In genomic region chr11:127600674-127601073, GRCh38 we compare ENCODE assay signal across 16 cellular contexts.
DNase-seq lines count a peak whose midpoint lies in the region; FAIRE-seq and TF ChIP-seq lines count a peak whose summit lies in the region.
"Had no signal": no experiment of that assay in that cellular context is flagged by ENCODE, and none has a peak within 500 bp of the region (broad histone marks: within the 10 kb centered on the region; RNA-seq: fewer than 3 reads in every experiment).

No MANE protein-coding gene starts in this region.

- H2AK5ac ChIP-seq in H1 (ENCODE audit: low read depth, low read length) = no peak overlapping the region; the same call in 1 of the 2 replicates

- peaks cover 12% of the 10 kb centered on the region for H3K4me1 Mint-ChIP-seq in progenitor cell of endocrine pancreas (ENCODE audit: low read depth)
- H3K4me1 Mint-ChIP-seq: B cell had no signal

- H3K79me2 ChIP-seq in H1 (ENCODE audit: control insufficient read depth in 1 of 2, insufficient read depth in 2 of 2, low read length in 2 of 2) = no peaks in the 10 kb centered on the region

- H3K36me3 ChIP-seq in H1 (ENCODE audit: control insufficient read depth in 2 of 4, insufficient read depth in 4 of 4, low read length in 3 of 4) = no peaks in the 10 kb centered on the region
- H3K36me3 ChIP-seq: BLaER1 treated with 17β-estradiol and CSF1 and Interleukin-3, amounts not matched to agents 10 nM and 100 nM had no signal

- TF ChIP-seq RAD21 in H1 (IDR thresholded peaks at IDR 0.05 in 1 of 2, conservative IDR thresholded peaks at IDR 0.05 in 1 of 2; ENCODE audit: low read depth in 2 of 2, low read length in 2 of 2) = no peak

- no peak overlapping the region for H2BK5ac ChIP-seq in H1 (ENCODE audit: low read depth, low read length)

- CTCF ChIA-PET in H1 (lab: Charles Lee; ENCODE audit: partially characterized antibody) = no interaction called here

- FAIRE-seq in H1 (lab: Jason Lieb, UNC) = no peak
- FAIRE-seq: GM12892, GM18507 had no signal

- H2AFZ ChIP-seq in H1 (ENCODE audit: low read length) = peak overlapping the region; percentile 52; the same call in 1 of the 2 replicates

- H3K4me2 ChIP-seq in H1 (ENCODE audit: insufficient read depth in 1 of 2, low read depth in 2 of 2, low read length in 2 of 2) = no peak overlapping the region
- H3K4me2 ChIP-seq: BLaER1 treated with 17β-estradiol and CSF1 and Interleukin-3, amounts not matched to agents 10 nM and 100 nM had no signal

- H4K8ac ChIP-seq in H1 (ENCODE audit: extremely low read depth, insufficient read depth, low read length) = no peak overlapping the region

- H3K27ac Mint-ChIP-seq in progenitor cell of endocrine pancreas = peak overlapping the region; percentile 90
- H3K27ac Mint-ChIP-seq: B cell; CD8-positive, alpha-beta T cell had no signal

- H3K4me3 Mint-ChIP-seq in progenitor cell of endocrine pancreas (ENCODE audit: low read depth) = no peak overlapping the region
- H3K4me3 Mint-ChIP-seq: B cell; CD8-positive, alpha-beta T cell had no signal

- 0 out of 2 replicates have a peak overlapping the region, but pooled peaks have one; percentile 62 for H2BK20ac ChIP-seq in H1 (ENCODE audit: low read length)

- H3K9me3 Mint-ChIP-seq in progenitor cell of endocrine pancreas (ENCODE audit: low read depth) = no peaks in the 10 kb centered on the region
- H3K9me3 Mint-ChIP-seq: CD8-positive, alpha-beta T cell had no signal

- H4K91ac ChIP-seq in H1 (replicated peaks; ENCODE audit: insufficient read length, low read length) = no peak overlapping the region

- H3K23me2 ChIP-seq in H1 (ENCODE audit: low read depth, low read length) = no peaks in the 10 kb centered on the region

- no peak overlapping the region for H3K4me3 ChIP-seq in H1 (ENCODE audit: extremely low read depth in 1 of 4, insufficient read depth in 2 of 4, low read depth in 3 of 4, low read length in 4 of 4)
- H3K4me3 ChIP-seq: BLaER1 treated with 17β-estradiol and CSF1 and Interleukin-3, amounts not matched to agents 10 nM and 100 nM had no signal

- no peak overlapping the region for H3K56ac ChIP-seq in H1 (replicated peaks; ENCODE audit: insufficient read length, low read depth, low read length)

- no peaks in the 10 kb centered on the region for H4K20me1 ChIP-seq in H1 (replicated peaks in 1 of 2; ENCODE audit: control insufficient read depth in 1 of 2, insufficient read depth in 2 of 2, low read length in 2 of 2)
- H4K20me1 ChIP-seq: BLaER1 treated with 17β-estradiol and CSF1 and Interleukin-3, amounts not matched to agents 10 nM and 100 nM had no signal

- peak overlapping the region; percentile 39; the same call in 1 of the 2 replicates for H3K18ac ChIP-seq in H1 (ENCODE audit: extremely low read depth, low read length)

- TF ChIP-seq EP300 in H1 (IDR thresholded peaks at IDR 0.05; ENCODE audit: borderline replicate concordance in 1 of 2, low read depth in 2 of 2, low read length in 2 of 2) = no peak

- POLR2A ChIA-PET in H1 (lab: Charles Lee; ENCODE audit: partially characterized antibody) = no interaction called here

- H3K27me3 Mint-ChIP-seq in progenitor cell of endocrine pancreas = no peaks in the 10 kb centered on the region
- H3K27me3 Mint-ChIP-seq: B cell had no signal

- no peak overlapping the region for H3K4ac ChIP-seq in H1 (replicated peaks; ENCODE audit: insufficient read length, low read depth, low read length)

- H3K14ac ChIP-seq in H1 (ENCODE audit: insufficient read length) = no peak overlapping the region

- H3K23ac ChIP-seq in H1 (ENCODE audit: insufficient read length) = no peak overlapping the region

- H3K4me1 ChIP-seq in H1 (replicated peaks in 1 of 4; ENCODE audit: control insufficient read depth in 3 of 4, insufficient read depth in 4 of 4, low read length in 3 of 4) = peaks cover 0 to 4% (median 0%) of the 10 kb centered on the region in 4 experiments; a peak in 3 of 7 replicates
- H3K4me1 ChIP-seq: BLaER1 treated with 17β-estradiol and CSF1 and Interleukin-3, amounts not matched to agents 10 nM and 100 nM had no signal

- H2BK15ac ChIP-seq in H1 (ENCODE audit: low read length) = no peak overlapping the region

- H3K27ac ChIP-seq in H1 (ENCODE audit: low read depth, low read length) = no peak overlapping the region
- H3K27ac ChIP-seq: BLaER1 treated with 17β-estradiol and CSF1 and Interleukin-3, amounts not matched to agents 10 nM and 100 nM had no signal

- no peak overlapping the region for H4K5ac ChIP-seq in H1 (ENCODE audit: insufficient read length, low read depth, low read length)

- H3K79me1 ChIP-seq in H1 (ENCODE audit: low read depth, low read length) = no peaks in the 10 kb centered on the region

- H3K9ac ChIP-seq in H1 (replicated peaks in 1 of 4; ENCODE audit: extremely low read depth in 1 of 4, low read depth in 3 of 4, low read length in 3 of 4) = no peak overlapping the region
- H3K9ac ChIP-seq: BLaER1 treated with 17β-estradiol and CSF1 and Interleukin-3, amounts not matched to agents 10 nM and 100 nM had no signal

- TF ChIP-seq POLR2A in H1 (IDR thresholded peaks at IDR 0.05; ENCODE audit: control extremely low read depth in 1 of 2, low read depth in 2 of 2, low read length in 2 of 2) = no peak

- 92% methylated on average over 2 of the region's 2 CpGs; no CpG with 5 or more reads in 1 of the 2 experiments for WGBS in H1 (ENCODE audit: extremely low coverage in 1 of 2, insufficient coverage in 1 of 2, insufficient read length in 1 of 2, insufficient replicate concordance in 2 of 2, low coverage in 1 of 2, low lambda C conversion rate in 2 of 2, missing lambda C conversion rate in 1 of 2), 2 experiments

- H2BK120ac ChIP-seq in H1 (replicated peaks; ENCODE audit: low read depth, low read length) = peak overlapping the region; percentile 13

- DNase-seq in DMS53 treated with DMSO at 0.1 percent for 48 hours (lab: John Stamatoyannopoulos, UW; ENCODE audit: unreplicated experiment) = peak; percentile 22
- DNase-seq in NCI-H146 (lab: John Stamatoyannopoulos, UW) = peak; percentile 62
- DNase-seq in H1 (ENCODE audit: low read depth in 1 of 2, low spot score in 2 of 2) = no peak
- DNase-seq in progenitor cell of endocrine pancreas (ENCODE audit: low spot score, unreplicated experiment) = no peak
- no peak for DNase-seq in activated naive CD4-positive, alpha-beta T cell (lab: John Stamatoyannopoulos, UW)
- no peak for DNase-seq in activated effector memory CD4-positive, alpha-beta T cell treated with anti-CD3 and anti-CD28 coated beads, Interleukin-2, amount 50 U/mL, for 16 hours
- DNase-seq in NCI-H1694 (lab: John Stamatoyannopoulos, UW) = no peak
- DNase-seq: Calu3; CD8-positive, alpha-beta T cell; GDM1; HCEC 1CT; KG1 had no signal

- no peaks in the 10 kb centered on the region for H3K9me3 ChIP-seq in H1 (ENCODE audit: insufficient read depth in 2 of 2, low read depth in 1 of 2, low read length in 1 of 2)
- H3K9me3 ChIP-seq: BLaER1 treated with 17β-estradiol and CSF1 and Interleukin-3, amounts not matched to agents 10 nM and 100 nM had no signal

- TF ChIP-seq CTCF in H1 (IDR thresholded peaks at IDR 0.05; ENCODE audit: control extremely low read depth in 1 of 3, insufficient read depth in 1 of 3, low read depth in 1 of 3, low read length in 3 of 3) (no peak), progenitor cell of endocrine pancreas (IDR thresholded peaks at IDR 0.05; ENCODE audit: unreplicated experiment) (no peak)

- no peaks in the 10 kb centered on the region for H3K36me3 Mint-ChIP-seq in progenitor cell of endocrine pancreas (ENCODE audit: insufficient read depth)
- H3K36me3 Mint-ChIP-seq: CD8-positive, alpha-beta T cell had no signal

- H2BK12ac ChIP-seq in H1 (ENCODE audit: low read depth, low read length) = peak overlapping the region; percentile 79

- no peaks in the 10 kb centered on the region for H3K27me3 ChIP-seq in H1 (replicated peaks in 1 of 4; ENCODE audit: control insufficient read depth in 3 of 4, extremely low read depth in 1 of 4, insufficient read depth in 3 of 4, low read length in 3 of 4)
- H3K27me3 ChIP-seq: BLaER1 treated with 17β-estradiol and CSF1 and Interleukin-3, amounts not matched to agents 10 nM and 100 nM had no signal

TF ChIP-seq in H1, 55 proteins besides CTCF, POLR2A, EP300 and RAD21 (continues in another document):
- no peak for TF ChIP-seq GTF2F1 (IDR thresholded peaks at IDR 0.05; ENCODE audit: borderline replicate concordance, low read depth, low read length)
- TF ChIP-seq KDM4A (IDR thresholded peaks at IDR 0.05; ENCODE audit: low read depth, low read length, severe bottlenecking) = no peak
- no peak for TF ChIP-seq FOSL1 (IDR thresholded peaks at IDR 0.05; ENCODE audit: insufficient read depth, low read depth, low read length)
- TF ChIP-seq TAF7 (optimal IDR thresholded peaks at IDR 0.05; ENCODE audit: borderline replicate concordance, low read depth, low read length) = no peak
- no peak for TF ChIP-seq TAF1 (IDR thresholded peaks at IDR 0.05; ENCODE audit: low read depth, low read length)
- no peak for TF ChIP-seq SAP30 (IDR thresholded peaks at IDR 0.05; ENCODE audit: insufficient read depth, insufficient replicate concordance, low read length)
- TF ChIP-seq POU5F1 (IDR thresholded peaks at IDR 0.05; ENCODE audit: low read depth, low read length) = no peak
- TF ChIP-seq RFX5 (IDR thresholded peaks at IDR 0.05; ENCODE audit: borderline replicate concordance, low read depth, low read length) = no peak

Comparison
In these comparisons a context has a peak if more than half of its experiments do, and no peak if none do; other contexts are left out.
1. DNase-seq: peak in DMS53 treated with DMSO at 0.1 percent for 48 hours (single experiment) and NCI-H146 (single experiment); none in H1 (0 of 2), progenitor cell of endocrine pancreas (single experiment), activated naive CD4-positive, alpha-beta T cell (0 of 4), activated effector memory CD4-positive, alpha-beta T cell treated with anti-CD3 and anti-CD28 coated beads, Interleukin-2, amount 50 U/mL, for 16 hours (single experiment) and NCI-H1694 (single experiment).